In genomic region chr10:110978204-110978603, GRCh38 we compare ENCODE assay signal across 29 cellular contexts. TPM values are rescaled to one million over a fixed set of nuclear protein-coding genes. Genes with fewer than 3 reads are reported as not detected.
A peak's percentile ranks its signal among the peaks of the same experiment; 100 is the strongest.
DNase-seq lines count a peak whose midpoint lies in the region; ATAC-seq and TF ChIP-seq lines count a peak whose summit lies in the region.
"Had no signal": no experiment of that assay in that cellular context is flagged by ENCODE, and none has a peak within 500 bp of the region (broad histone marks: within the 10 kb centered on the region; RNA-seq: fewer than 3 reads in every experiment).

No MANE protein-coding gene starts in this region.

- peaks cover 35 to 76% of the 10 kb centered on the region in 2 donors for H3K4me1 Mint-ChIP-seq in stimulated activated naive B cell treated with anti-CD40 and anti-IgM and Interleukin-4, amounts not matched to agents 10 μg/mL and 1 μg/mL and 100 μg/mL, for 72 hours
- H3K4me1 Mint-ChIP-seq in MCF 10A (ENCODE audit: insufficient read depth, unreplicated experiment) = peaks cover 10% of the 10 kb centered on the region

- intact Hi-C loops in Right ventricle myocardium superior (cut with DNase I) = loop anchor here (10.0 kb wide), 1 partner anchor 53 kb away; no protein-coding TSS in a partner anchor
- intact Hi-C loops in left cardiac atrium (cut with DNase I) = loop anchor here in 1 of 2 donors (10.0 kb wide), 1 partner anchor 53 kb away; no protein-coding TSS in a partner anchor
- intact Hi-C loops in MCF 10A (cut with micrococcal nuclease) = no loop called here

- POLR2A ChIA-PET in MCF 10A (lab: Yijun Ruan, JAX) = interaction anchor here (2.0 kb wide), 1 partner anchor 16 kb away, joined by 4 read pairs; no protein-coding TSS in a partner anchor

- BruUV-seq in MCF 10A (replicated peaks; lab: Mats Ljungman, UMichigan) = no TSS peak

- H3K36me3 Mint-ChIP-seq in stimulated activated naive B cell treated with anti-CD40 and anti-IgM and Interleukin-4, amounts not matched to agents 10 μg/mL and 1 μg/mL and 100 μg/mL, for 72 hours = peaks cover 40 to 62% of the 10 kb centered on the region in 2 donors
- H3K36me3 Mint-ChIP-seq in MCF 10A (ENCODE audit: insufficient read depth, unreplicated experiment) = peaks cover 34% of the 10 kb centered on the region

- DNase-seq in Right ventricle myocardium superior = no peak
- DNase-seq in left cardiac atrium = no peak
- DNase-seq in LHCN-M2 (ENCODE audit: low read depth) = peak; percentile 84
- peak; percentile 30 for DNase-seq in glomerular visceral epithelial cell (ENCODE audit: extremely low spot score)
- DNase-seq in stimulated activated naive B cell treated with anti-CD40 and anti-IgM and Interleukin-4, amounts not matched to agents 10 μg/mL and 1 μg/mL and 100 μg/mL, for 72 hours = no peak
- no peak for DNase-seq in mesenteric fat pad (ENCODE audit: low spot score)
- no peak for DNase-seq in MCF 10A (ENCODE audit: unreplicated experiment)
- DNase-seq: activated B cell treated with CpG ODN at 0.5 μM for 24 hours; activated CD4-positive, alpha-beta memory T cell treated with anti-CD3 and anti-CD28 coated beads for 36 hours; activated CD8-positive, alpha-beta memory T cell treated with anti-CD3 and anti-CD28 coated beads, Interleukin-2, amount 50 U/mL, for 48 hours; activated naive CD8-positive, alpha-beta T cell treated with anti-CD3 and anti-CD28 coated beads, Interleukin-2, amount 50 U/mL, for 24 hours; AML-193; brain microvascular endothelial cell; DMS79; effector CD8-positive, alpha-beta T cell; erythroblast; H7; mucosa of descending colon; NCI-H1105; NCI-H2029 treated with DMSO at 0.1 percent for 48 hours; NCI-H345; stimulated activated CD8-positive, alpha-beta memory T cell treated with anti-CD3 and anti-CD28 coated beads, Interleukin-4, amount 100 ng/mL, for 48 hours; T-helper 9 cell had no signal

- H3K9me3 Mint-ChIP-seq in stimulated activated naive B cell treated with anti-CD40 and anti-IgM and Interleukin-4, amounts not matched to agents 10 μg/mL and 1 μg/mL and 100 μg/mL, for 72 hours = peaks cover 4 to 9% of the 10 kb centered on the region in 2 donors
- no peaks in the 10 kb centered on the region for H3K9me3 Mint-ChIP-seq in MCF 10A (ENCODE audit: unreplicated experiment)
- H3K9me3 Mint-ChIP-seq: activated B cell treated with CpG ODN at 0.5 μM for 24 hours had no signal

- no peaks in the 10 kb centered on the region for H3K27me3 Mint-ChIP-seq in stimulated activated naive B cell treated with anti-CD40 and anti-IgM and Interleukin-4, amounts not matched to agents 10 μg/mL and 1 μg/mL and 100 μg/mL, for 72 hours
- no peaks in the 10 kb centered on the region for H3K27me3 Mint-ChIP-seq in MCF 10A (ENCODE audit: insufficient read depth, unreplicated experiment)
- H3K27me3 Mint-ChIP-seq: activated B cell treated with CpG ODN at 0.5 μM for 24 hours; activated CD4-positive, alpha-beta memory T cell treated with anti-CD3 and anti-CD28 coated beads for 36 hours; activated naive CD8-positive, alpha-beta T cell treated with anti-CD3 and anti-CD28 coated beads, Interleukin-2, amount 50 U/mL, for 24 hours; type B pancreatic cell had no signal

- no peak overlapping the region for H3K4me3 Mint-ChIP-seq in stimulated activated naive B cell treated with anti-CD40 and anti-IgM and Interleukin-4, amounts not matched to agents 10 μg/mL and 1 μg/mL and 100 μg/mL, for 72 hours
- no peak overlapping the region for H3K4me3 Mint-ChIP-seq in MCF 10A (ENCODE audit: unreplicated experiment)
- H3K4me3 Mint-ChIP-seq: activated B cell treated with CpG ODN at 0.5 μM for 24 hours; activated CD4-positive, alpha-beta memory T cell treated with anti-CD3 and anti-CD28 coated beads for 36 hours; activated naive CD8-positive, alpha-beta T cell treated with anti-CD3 and anti-CD28 coated beads, Interleukin-2, amount 50 U/mL, for 24 hours; type B pancreatic cell had no signal

- CTCF ChIA-PET in MCF 10A (lab: Yijun Ruan, JAX) = no interaction called here

- no peak for TF ChIP-seq CTCF in MCF 10A (IDR thresholded peaks at IDR 0.05; ENCODE audit: unreplicated experiment)

- ATAC-seq in Right ventricle myocardium superior (ENCODE audit: poor library complexity) (peak; percentile 63), left cardiac atrium (no peak), GM18867 (IDR thresholded peaks at IDR 0.05; ENCODE audit: unreplicated experiment) (no peak)
- ATAC-seq in stimulated activated naive B cell treated with anti-CD40 and anti-IgM and Interleukin-4, amounts not matched to agents 10 μg/mL and 1 μg/mL and 100 μg/mL, for 72 hours (replicated peaks) = no peak
- ATAC-seq: activated naive CD8-positive, alpha-beta T cell treated with anti-CD3 and anti-CD28 coated beads, Interleukin-2, amount 50 U/mL, for 24 hours; foreskin keratinocyte; mucosa of descending colon; Right ventricle myocardium inferior; sciatic nerve had no signal

- peak overlapping the region; percentile 39 for H3K27ac Mint-ChIP-seq in stimulated activated naive B cell treated with anti-CD40 and anti-IgM and Interleukin-4, amounts not matched to agents 10 μg/mL and 1 μg/mL and 100 μg/mL, for 72 hours
- H3K27ac Mint-ChIP-seq in MCF 10A (ENCODE audit: low read depth, unreplicated experiment) = no peak overlapping the region
- H3K27ac Mint-ChIP-seq: activated B cell treated with CpG ODN at 0.5 μM for 24 hours; activated CD4-positive, alpha-beta memory T cell treated with anti-CD3 and anti-CD28 coated beads for 36 hours; activated naive CD8-positive, alpha-beta T cell treated with anti-CD3 and anti-CD28 coated beads, Interleukin-2, amount 50 U/mL, for 24 hours; activated T-helper 2 cell treated with anti-CD3 and anti-CD28 coated beads, Interferon-gamma antibody, Interleukin-2, Interleukin-4, amounts not matched to agents 10 μg/mL and 5 μg/mL and 100 μg/mL, durations not matched to agents 14 hours and 24 hours and 36 hours; type B pancreatic cell had no signal

RNA-seq across cellular contexts. Expression of gene SHOC2, which starts 58.8 kb away (rescaled TPM):
- total RNA-seq in Right ventricle myocardium superior (40.8 TPM), left cardiac atrium (10 to 100 TPM; 43.0 to 49.4 TPM), LHCN-M2 (2014; rRNA removed) (28.9 and 36.2 TPM in 2 replicates), mesenteric fat pad (79.5 TPM), MCF 10A (2022) (59.8 and 60.6 TPM in 2 replicates)
- polyA plus RNA-seq in LHCN-M2 (2012) = 16.0 TPM

RNA-seq across cellular contexts. Expression of gene BBIP1, which starts 59.2 kb away (rescaled TPM):
- total RNA-seq in Right ventricle myocardium superior (16.0 TPM), left cardiac atrium (10 to 100 TPM; 22.8 to 25.5 TPM), LHCN-M2 (2014; rRNA removed) (23.1 and 27.8 TPM in 2 replicates), mesenteric fat pad (26.9 TPM), MCF 10A (2022) (46.9 and 68.7 TPM in 2 replicates)
- 22.5 TPM for polyA plus RNA-seq in LHCN-M2 (2012)

Comparison
In these comparisons a context has a peak if more than half of its experiments do, and no peak if none do; other contexts are left out.
1. DNase-seq: peak in LHCN-M2 (single experiment) and glomerular visceral epithelial cell (single experiment); none in Right ventricle myocardium superior (single experiment), left cardiac atrium (single experiment), stimulated activated naive B cell treated with anti-CD40 and anti-IgM and Interleukin-4, amounts not matched to agents 10 μg/mL and 1 μg/mL and 100 μg/mL, for 72 hours (single experiment), mesenteric fat pad (single experiment) and MCF 10A (single experiment).